In genomic region chr6:29025927-29026585, GRCh38 we compare ENCODE assay signal across 12 cellular contexts. TPM values are rescaled to one million over a fixed set of nuclear protein-coding genes. Genes with fewer than 3 reads are reported as not detected.
"Had no signal": no experiment of that assay in that cellular context is flagged by ENCODE, and none has a peak within 500 bp of the region (broad histone marks: within the 10 kb centered on the region; RNA-seq: fewer than 3 reads in every experiment).

No MANE protein-coding gene starts in this region.

- H2AFZ ChIP-seq: GM23248, GM23338 had no signal

- H3K4me3 ChIP-seq: GM23248, GM23338, HAP-1 had no signal

- H3K27ac ChIP-seq: GM23248 had no signal

- H3K9me3 ChIP-seq: HAP-1 had no signal

- H3K4me2 ChIP-seq: GM23338 had no signal

- H3K4me1 ChIP-seq: HAP-1 had no signal

- ATAC-seq: GM23338, HCT116 had no signal

- H3K9ac ChIP-seq: GM23248 had no signal

- H3K36me3 ChIP-seq: HAP-1 had no signal

- DNase-seq: GM23248, GOT3, H7, H9, HCEC 1CT, HFFc6 had no signal

- FAIRE-seq: H1, H54 had no signal

RNA-seq across cellular contexts. Expression of gene OR2W1, which starts 18.9 kb away (rescaled TPM):
- total RNA-seq: GM23248, GM23338, H1, H4, H7, H9, HFFc6 had no signal
- polyA plus RNA-seq: GM23248, GM23338, H1 had no signal
